ENCODE assay signal across 18 cellular contexts in the genomic region with DNA sequence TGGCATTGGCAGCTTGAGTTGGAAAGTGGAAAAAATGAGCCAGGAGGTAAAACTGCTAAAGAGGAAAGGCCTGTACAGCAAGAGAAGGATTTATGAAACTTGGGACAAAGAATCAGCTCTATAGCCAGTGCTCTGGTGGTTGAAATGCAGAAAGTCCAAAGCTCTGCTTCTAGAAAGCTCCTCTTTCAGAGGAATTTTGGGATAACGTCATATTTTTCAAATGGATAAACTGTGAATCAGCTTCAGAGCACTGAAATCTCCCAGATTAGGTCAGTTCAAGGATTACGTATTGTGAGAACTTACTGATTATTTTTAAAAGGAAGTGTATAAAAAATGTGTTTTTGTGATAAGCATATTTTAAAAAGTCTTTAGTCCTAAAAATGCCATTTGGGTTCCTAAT.
A peak's percentile ranks its signal among the peaks of the same experiment; 100 is the strongest.
DNase-seq lines count a peak whose midpoint lies in the region; ATAC-seq and TF ChIP-seq lines count a peak whose summit lies in the region.
"Had no signal": no experiment of that assay in that cellular context is flagged by ENCODE, and none has a peak within 500 bp of the region (broad histone marks: within the 10 kb centered on the region; RNA-seq: fewer than 3 reads in every experiment).

No MANE protein-coding gene starts in this region.

- DNase-seq in AG10803 (ENCODE audit: low read depth) (peak; percentile 4), cardiac fibroblast (ENCODE audit: low read depth in 2 of 2) (peak; percentile 76 to 82), cardiac muscle cell (ENCODE audit: low read depth in 1 of 2, low spot score in 1 of 2) (peak in 1 of 2 donors; percentile 83), neuronal stem cell (ENCODE audit: low spot score) (no peak), T1000 (lab: John Stamatoyannopoulos, UW) (no peak), NCI-H2081 (lab: John Stamatoyannopoulos, UW) (no peak)
- DNase-seq: activated CD4-positive, alpha-beta T cell treated with anti-CD3 and anti-CD28 coated beads for 36 hours; activated naive CD8-positive, alpha-beta T cell treated with anti-CD3 and anti-CD28 coated beads, Interleukin-2, amount 10 ng/mL, durations not matched to agents 7 days and 5 days; C1 segment of cervical spinal cord; erythroblast; NCI-H146; NCI-H2171; NCI-H526; right lobe of liver had no signal

- no peak overlapping the region for H3K4me3 ChIP-seq in AG10803 (ENCODE audit: low read length)
- no peak overlapping the region for H3K4me3 ChIP-seq in cardiac fibroblast (replicated peaks in 1 of 2; ENCODE audit: low read depth in 2 of 2, low read length in 2 of 2)
- H3K4me3 ChIP-seq in cardiac muscle cell = no peak overlapping the region
- no peak overlapping the region for H3K4me3 ChIP-seq in neuronal stem cell (ENCODE audit: low read length in 2 of 2)
- H3K4me3 ChIP-seq: A549, right lobe of liver had no signal

- no peak overlapping the region for H4K8ac ChIP-seq in neuronal stem cell (ENCODE audit: low read depth, low read length)

- H3K4me1 ChIP-seq in cardiac muscle cell (ENCODE audit: low read depth) = no peaks in the 10 kb centered on the region
- no peaks in the 10 kb centered on the region for H3K4me1 ChIP-seq in neuronal stem cell (ENCODE audit: control insufficient read depth in 2 of 2, insufficient read depth in 1 of 2, low read depth in 1 of 2, low read length in 2 of 2)

- no peak overlapping the region for H2BK12ac ChIP-seq in neuronal stem cell (ENCODE audit: low read length)

- no peak overlapping the region for H3K18ac ChIP-seq in neuronal stem cell (ENCODE audit: low read length)

- H3K23ac ChIP-seq in neuronal stem cell (ENCODE audit: low read depth, low read length, poor library complexity) = no peak overlapping the region

- H3K27ac ChIP-seq in cardiac muscle cell (no peak overlapping the region), neuronal stem cell (replicated peaks; ENCODE audit: low read length) (no peak overlapping the region)
- H3K27ac ChIP-seq: A549, HL-60, right lobe of liver had no signal

- H3K4ac ChIP-seq in neuronal stem cell (ENCODE audit: low read length) = no peak overlapping the region

- no peak overlapping the region for H2BK15ac ChIP-seq in neuronal stem cell (ENCODE audit: low read length)

- no peak overlapping the region for H3K9ac ChIP-seq in neuronal stem cell (ENCODE audit: low read depth, low read length, poor library complexity)

- H3K36me3 ChIP-seq in cardiac muscle cell (no peaks in the 10 kb centered on the region), neuronal stem cell (replicated peaks in 1 of 2; ENCODE audit: control insufficient read depth in 2 of 2, insufficient read depth in 2 of 2, low read length in 2 of 2) (no peaks in the 10 kb centered on the region)
- H3K36me3 ChIP-seq: right lobe of liver had no signal

- TF ChIP-seq CTCF in AG10803 (conservative IDR thresholded peaks at IDR 0.05; ENCODE audit: low read length) (no peak), cardiac fibroblast (IDR thresholded peaks at IDR 0.05; ENCODE audit: low read depth, low read length) (peak; percentile 25), cardiac muscle cell (IDR thresholded peaks at IDR 0.05; ENCODE audit: low read depth, low read length) (peak; percentile 19)

- H3K27me3 ChIP-seq in cardiac muscle cell (no peaks in the 10 kb centered on the region), neuronal stem cell (ENCODE audit: control insufficient read depth in 3 of 3, insufficient read depth in 3 of 3, low read depth in 1 of 3, low read length in 3 of 3) (no peaks in the 10 kb centered on the region)
- H3K27me3 ChIP-seq: right lobe of liver had no signal

- H3K14ac ChIP-seq in neuronal stem cell (ENCODE audit: low read length) = no peak overlapping the region

- H2AFZ ChIP-seq in neuronal stem cell (ENCODE audit: low read length) = peak overlapping the region; percentile 36

- no peaks in the 10 kb centered on the region for H3K79me1 ChIP-seq in neuronal stem cell (ENCODE audit: low read depth, low read length)

- no peak overlapping the region for H2BK120ac ChIP-seq in neuronal stem cell (ENCODE audit: low read depth, low read length)

- 100% methylated on average over 1 of the region's 2 CpGs; no CpG with 5 or more reads in 1 of the 2 donors for WGBS in neuronal stem cell (ENCODE audit: extremely low coverage in 2 of 2, insufficient read length in 2 of 2, insufficient replicate concordance in 1 of 2), 2 donors

- no peak overlapping the region for H4K91ac ChIP-seq in neuronal stem cell (ENCODE audit: low read depth, low read length, poor library complexity)

- H2BK5ac ChIP-seq in neuronal stem cell (ENCODE audit: low read length) = no peak overlapping the region

- H3K9me3 ChIP-seq in cardiac muscle cell (ENCODE audit: low read depth) = no peaks in the 10 kb centered on the region
- H3K9me3 ChIP-seq in neuronal stem cell (replicated peaks in 1 of 2; ENCODE audit: control insufficient read depth in 2 of 2, insufficient read depth in 1 of 2, low read depth in 1 of 2, low read length in 2 of 2) = no peaks in the 10 kb centered on the region
- H3K9me3 ChIP-seq: A549, right lobe of liver had no signal

- no peak overlapping the region for H2AK5ac ChIP-seq in neuronal stem cell (ENCODE audit: low read depth, low read length)

- no peak overlapping the region for H3K4me2 ChIP-seq in neuronal stem cell (ENCODE audit: insufficient read depth, low read length, poor library complexity, severe bottlenecking)
- H3K4me2 ChIP-seq: A549 had no signal

- ATAC-seq in HG03442 (IDR thresholded peaks at IDR 0.05; ENCODE audit: unreplicated experiment) (no peak), HG03108 (IDR thresholded peaks at IDR 0.05; ENCODE audit: unreplicated experiment) (no peak)
- ATAC-seq: A549; activated CD4-positive, alpha-beta T cell treated with anti-CD3 and anti-CD28 coated beads for 36 hours had no signal

Comparison
In these comparisons a context has a peak if more than half of its experiments do, and no peak if none do; other contexts are left out.
1. DNase-seq: peak in AG10803 (single experiment) and cardiac fibroblast (2 of 2); none in neuronal stem cell (single experiment), T1000 (single experiment) and NCI-H2081 (0 of 2).